8 cellular contexts compared by ENCODE assay signal in genomic region chr19:40285353-40286234, GRCh38. TPM values are rescaled to one million over a fixed set of nuclear protein-coding genes. Genes with fewer than 3 reads are reported as not detected.
DNase-seq lines count a peak whose midpoint lies in the region; ATAC-seq and TF ChIP-seq lines count a peak whose summit lies in the region.

No MANE protein-coding gene starts in this region.

- peak overlapping the region; percentile 84 for H3K4me3 ChIP-seq in astrocyte of the spinal cord (ENCODE audit: low read depth, low read length)

- DNase-seq in NCI-H2029 (lab: John Stamatoyannopoulos, UW), result peak; percentile 99
- DNase-seq in T-helper 9 cell, result peak; percentile 93
- DNase-seq in astrocyte of the spinal cord (ENCODE audit: low read depth, low spot score), result peak; percentile 100
- peak; percentile 97 to 99 for DNase-seq in hippocampal formation (lab: John Stamatoyannopoulos, UW)
- DNase-seq in renal cortical epithelial cell (ENCODE audit: low read depth), result peak; percentile 98
- no peak for DNase-seq in cortex of kidney (lab: John Stamatoyannopoulos, UW)

- peak; percentile 80 for ATAC-seq in GM18511 (IDR thresholded peaks at IDR 0.05; ENCODE audit: unreplicated experiment)
- ATAC-seq in HG02981 (IDR thresholded peaks at IDR 0.05; ENCODE audit: unreplicated experiment), result peak; percentile 81

- in situ Hi-C loops in astrocyte of the spinal cord (cut with HindIII; ENCODE audit: low sequenced_read_pairs), result no loop called here

- TF ChIP-seq CTCF in astrocyte of the spinal cord (IDR thresholded peaks at IDR 0.05; ENCODE audit: low read depth, low read length), result no peak

RNA-seq across cellular contexts. Expression of gene AKT2, which starts 0.4 kb away (rescaled TPM):
- total RNA-seq in renal cortical epithelial cell, result 65.8 and 111 TPM in 2 replicates

RNA-seq across cellular contexts. Expression of gene CCNP, which starts 59.1 kb away (rescaled TPM):
- total RNA-seq in renal cortical epithelial cell, result 0.05 and 0.52 TPM in 2 replicates
